ENCODE assay signal across 1 cellular context in genomic region chr20:45971675-45972499, GRCh38.
TF ChIP-seq lines count a peak whose summit lies in the region.

A gene with protein sequence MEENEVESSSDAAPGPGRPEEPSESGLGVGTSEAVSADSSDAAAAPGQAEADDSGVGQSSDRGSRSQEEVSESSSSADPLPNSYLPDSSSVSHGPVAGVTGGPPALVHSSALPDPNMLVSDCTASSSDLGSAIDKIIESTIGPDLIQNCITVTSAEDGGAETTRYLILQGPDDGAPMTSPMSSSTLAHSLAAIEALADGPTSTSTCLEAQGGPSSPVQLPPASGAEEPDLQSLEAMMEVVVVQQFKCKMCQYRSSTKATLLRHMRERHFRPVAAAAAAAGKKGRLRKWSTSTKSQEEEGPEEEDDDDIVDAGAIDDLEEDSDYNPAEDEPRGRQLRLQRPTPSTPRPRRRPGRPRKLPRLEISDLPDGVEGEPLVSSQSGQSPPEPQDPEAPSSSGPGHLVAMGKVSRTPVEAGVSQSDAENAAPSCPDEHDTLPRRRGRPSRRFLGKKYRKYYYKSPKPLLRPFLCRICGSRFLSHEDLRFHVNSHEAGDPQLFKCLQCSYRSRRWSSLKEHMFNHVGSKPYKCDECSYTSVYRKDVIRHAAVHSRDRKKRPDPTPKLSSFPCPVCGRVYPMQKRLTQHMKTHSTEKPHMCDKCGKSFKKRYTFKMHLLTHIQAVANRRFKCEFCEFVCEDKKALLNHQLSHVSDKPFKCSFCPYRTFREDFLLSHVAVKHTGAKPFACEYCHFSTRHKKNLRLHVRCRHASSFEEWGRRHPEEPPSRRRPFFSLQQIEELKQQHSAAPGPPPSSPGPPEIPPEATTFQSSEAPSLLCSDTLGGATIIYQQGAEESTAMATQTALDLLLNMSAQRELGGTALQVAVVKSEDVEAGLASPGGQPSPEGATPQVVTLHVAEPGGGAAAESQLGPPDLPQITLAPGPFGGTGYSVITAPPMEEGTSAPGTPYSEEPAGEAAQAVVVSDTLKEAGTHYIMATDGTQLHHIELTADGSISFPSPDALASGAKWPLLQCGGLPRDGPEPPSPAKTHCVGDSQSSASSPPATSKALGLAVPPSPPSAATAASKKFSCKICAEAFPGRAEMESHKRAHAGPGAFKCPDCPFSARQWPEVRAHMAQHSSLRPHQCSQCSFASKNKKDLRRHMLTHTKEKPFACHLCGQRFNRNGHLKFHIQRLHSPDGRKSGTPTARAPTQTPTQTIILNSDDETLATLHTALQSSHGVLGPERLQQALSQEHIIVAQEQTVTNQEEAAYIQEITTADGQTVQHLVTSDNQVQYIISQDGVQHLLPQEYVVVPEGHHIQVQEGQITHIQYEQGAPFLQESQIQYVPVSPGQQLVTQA (N-terminal part only) (minus strand): TSS chr20:45972203. CDS start chr20:45971410, 793 bp downstream.

TF ChIP-seq in HepG2, 621 proteins besides CTCF, POLR2A, EP300 and RAD21 (continued from another document and continues in another):
- TF ChIP-seq REXO4 (CRISPR knock-in tag; IDR thresholded peaks at IDR 0.05; ENCODE audit: borderline replicate concordance): no peak
- TF ChIP-seq HMGA1 (CRISPR knock-in tag; conservative IDR thresholded peaks at IDR 0.05): no peak
- TF ChIP-seq ARHGAP35 (CRISPR knock-in tag; IDR thresholded peaks at IDR 0.05; ENCODE audit: borderline replicate concordance): no peak; the same call in 1 of the 2 replicates
- TF ChIP-seq BRCA1 (CRISPR knock-in tag; IDR thresholded peaks at IDR 0.05): peak; percentile 84; the same call in 1 of the 2 replicates
- TF ChIP-seq ZSCAN25 (CRISPR knock-in tag; IDR thresholded peaks at IDR 0.05): no peak
- no peak; the same call in 1 of the 2 replicates for TF ChIP-seq RBAK (CRISPR knock-in tag; IDR thresholded peaks at IDR 0.05)
- TF ChIP-seq KDM5B (CRISPR knock-in tag; IDR thresholded peaks at IDR 0.05; ENCODE audit: borderline replicate concordance): peak; percentile 91
- TF ChIP-seq ZKSCAN1 (IDR thresholded peaks at IDR 0.05; ENCODE audit: low read length): peak; percentile 5; the same call in 1 of the 2 replicates
- TF ChIP-seq NRL (CRISPR knock-in tag; IDR thresholded peaks at IDR 0.05; ENCODE audit: borderline replicate concordance): peak; percentile 84; the same call in 1 of the 2 replicates
- TF ChIP-seq TBL1XR1 (IDR thresholded peaks at IDR 0.05; ENCODE audit: borderline replicate concordance, low read length, partially characterized antibody): peak; percentile 46
- no peak; the same call in 1 of the 2 replicates for TF ChIP-seq TERF1 (CRISPR knock-in tag; IDR thresholded peaks at IDR 0.05)
- TF ChIP-seq ZFY (CRISPR knock-in tag; IDR thresholded peaks at IDR 0.05): peak; percentile 94
- TF ChIP-seq DNMT1 (CRISPR knock-in tag; IDR thresholded peaks at IDR 0.05): peak; percentile 43; the same call in 1 of the 2 replicates
- peak; percentile 59; the same call in 1 of the 2 replicates for TF ChIP-seq ZMAT3 (CRISPR knock-in tag; conservative IDR thresholded peaks at IDR 0.05)
- TF ChIP-seq, protein P1, sequence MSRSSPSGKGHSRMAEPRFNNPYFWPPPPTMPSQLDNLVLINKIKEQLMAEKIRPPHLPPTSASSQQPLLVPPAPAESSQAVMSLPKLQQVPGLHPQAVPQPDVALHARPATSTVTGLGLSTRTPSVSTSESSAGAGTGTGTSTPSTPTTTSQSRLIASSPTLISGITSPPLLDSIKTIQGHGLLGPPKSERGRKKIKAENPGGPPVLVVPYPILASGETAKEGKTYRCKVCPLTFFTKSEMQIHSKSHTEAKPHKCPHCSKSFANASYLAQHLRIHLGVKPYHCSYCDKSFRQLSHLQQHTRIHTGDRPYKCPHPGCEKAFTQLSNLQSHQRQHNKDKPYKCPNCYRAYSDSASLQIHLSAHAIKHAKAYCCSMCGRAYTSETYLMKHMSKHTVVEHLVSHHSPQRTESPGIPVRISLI (CRISPR knock-in tag; IDR thresholded peaks at IDR 0.05; ENCODE audit: borderline replicate concordance): no peak
- TF ChIP-seq ZNF30 (CRISPR knock-in tag; IDR thresholded peaks at IDR 0.05): peak; percentile 53; the same call in 1 of the 2 replicates
- peak; percentile 19; the same call in 1 of the 2 replicates for TF ChIP-seq ZNF564 (CRISPR knock-in tag; IDR thresholded peaks at IDR 0.05)
- 0 out of 2 replicates have a peak, but pooled peaks have one; percentile 51 for TF ChIP-seq ONECUT2 (CRISPR knock-in tag; IDR thresholded peaks at IDR 0.05)
- peak in 1 of 2 experiments; percentile 71; a peak in 2 of 4 replicates for TF ChIP-seq NR2F1 (CRISPR knock-in tag; IDR thresholded peaks at IDR 0.05)
- peak; percentile 92 for TF ChIP-seq GABPB1 (CRISPR knock-in tag; IDR thresholded peaks at IDR 0.05)
- TF ChIP-seq, protein P2, sequence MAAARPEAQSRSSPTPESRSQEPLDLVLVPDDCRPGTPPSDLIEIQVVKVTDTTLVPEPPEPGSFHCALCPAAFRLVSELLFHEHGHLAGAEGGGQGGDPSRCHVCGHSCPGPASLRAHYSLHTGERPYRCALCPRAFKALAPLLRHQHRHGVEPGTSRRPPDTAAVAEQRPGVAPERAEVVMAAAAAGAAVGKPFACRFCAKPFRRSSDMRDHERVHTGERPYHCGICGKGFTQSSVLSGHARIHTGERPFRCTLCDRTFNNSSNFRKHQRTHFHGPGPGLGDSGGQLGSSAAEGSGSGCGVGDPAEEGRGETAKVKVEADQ (CRISPR knock-in tag; IDR thresholded peaks at IDR 0.05; ENCODE audit: borderline replicate concordance): peak; percentile 71
- TF ChIP-seq FOXP1 (IDR thresholded peaks at IDR 0.05): no peak
- peak; percentile 18; the same call in 1 of the 2 replicates for TF ChIP-seq FOXP1 (CRISPR knock-in tag; IDR thresholded peaks at IDR 0.05)
- TF ChIP-seq YEATS2 (CRISPR knock-in tag; IDR thresholded peaks at IDR 0.05; ENCODE audit: borderline replicate concordance): peak; percentile 98
- no peak for TF ChIP-seq FOXM1 (CRISPR knock-in tag; IDR thresholded peaks at IDR 0.05)
- no peak; the same call in 1 of the 2 replicates for TF ChIP-seq RORA (CRISPR knock-in tag; IDR thresholded peaks at IDR 0.05)
- TF ChIP-seq ARID2 (CRISPR knock-in tag; IDR thresholded peaks at IDR 0.05; ENCODE audit: borderline replicate concordance): no peak; the same call in 1 of the 2 replicates
- no peak for TF ChIP-seq PLRG1 (conservative IDR thresholded peaks at IDR 0.05)
- TF ChIP-seq, protein P3, sequence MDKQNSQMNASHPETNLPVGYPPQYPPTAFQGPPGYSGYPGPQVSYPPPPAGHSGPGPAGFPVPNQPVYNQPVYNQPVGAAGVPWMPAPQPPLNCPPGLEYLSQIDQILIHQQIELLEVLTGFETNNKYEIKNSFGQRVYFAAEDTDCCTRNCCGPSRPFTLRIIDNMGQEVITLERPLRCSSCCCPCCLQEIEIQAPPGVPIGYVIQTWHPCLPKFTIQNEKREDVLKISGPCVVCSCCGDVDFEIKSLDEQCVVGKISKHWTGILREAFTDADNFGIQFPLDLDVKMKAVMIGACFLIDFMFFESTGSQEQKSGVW (CRISPR knock-in tag; IDR thresholded peaks at IDR 0.05; ENCODE audit: borderline replicate concordance): no peak
- TF ChIP-seq NFKB2 (CRISPR knock-in tag; IDR thresholded peaks at IDR 0.05; ENCODE audit: borderline replicate concordance): peak; percentile 73; the same call in 1 of the 2 replicates
- TF ChIP-seq ZNF350 (CRISPR knock-in tag; IDR thresholded peaks at IDR 0.05; ENCODE audit: borderline replicate concordance, low read depth): peak; percentile 99
- peak; percentile 15; the same call in 1 of the 2 replicates for TF ChIP-seq WIZ (CRISPR knock-in tag; IDR thresholded peaks at IDR 0.05)
- TF ChIP-seq CC2D1A (CRISPR knock-in tag; IDR thresholded peaks at IDR 0.05): no peak
- TF ChIP-seq ZNF329 (CRISPR knock-in tag; IDR thresholded peaks at IDR 0.05; ENCODE audit: low read depth): no peak; the same call in 1 of the 2 replicates
- TF ChIP-seq, protein P4, sequence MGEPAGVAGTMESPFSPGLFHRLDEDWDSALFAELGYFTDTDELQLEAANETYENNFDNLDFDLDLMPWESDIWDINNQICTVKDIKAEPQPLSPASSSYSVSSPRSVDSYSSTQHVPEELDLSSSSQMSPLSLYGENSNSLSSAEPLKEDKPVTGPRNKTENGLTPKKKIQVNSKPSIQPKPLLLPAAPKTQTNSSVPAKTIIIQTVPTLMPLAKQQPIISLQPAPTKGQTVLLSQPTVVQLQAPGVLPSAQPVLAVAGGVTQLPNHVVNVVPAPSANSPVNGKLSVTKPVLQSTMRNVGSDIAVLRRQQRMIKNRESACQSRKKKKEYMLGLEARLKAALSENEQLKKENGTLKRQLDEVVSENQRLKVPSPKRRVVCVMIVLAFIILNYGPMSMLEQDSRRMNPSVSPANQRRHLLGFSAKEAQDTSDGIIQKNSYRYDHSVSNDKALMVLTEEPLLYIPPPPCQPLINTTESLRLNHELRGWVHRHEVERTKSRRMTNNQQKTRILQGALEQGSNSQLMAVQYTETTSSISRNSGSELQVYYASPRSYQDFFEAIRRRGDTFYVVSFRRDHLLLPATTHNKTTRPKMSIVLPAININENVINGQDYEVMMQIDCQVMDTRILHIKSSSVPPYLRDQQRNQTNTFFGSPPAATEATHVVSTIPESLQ (CRISPR knock-in tag; conservative IDR thresholded peaks at IDR 0.05): no peak; the same call in 1 of the 2 replicates
- TF ChIP-seq PAWR (CRISPR knock-in tag; IDR thresholded peaks at IDR 0.05; ENCODE audit: borderline replicate concordance): no peak
- peak; percentile 65; the same call in 1 of the 2 replicates for TF ChIP-seq CBX5 (CRISPR knock-in tag; IDR thresholded peaks at IDR 0.05; ENCODE audit: borderline replicate concordance)
- TF ChIP-seq, protein P5, sequence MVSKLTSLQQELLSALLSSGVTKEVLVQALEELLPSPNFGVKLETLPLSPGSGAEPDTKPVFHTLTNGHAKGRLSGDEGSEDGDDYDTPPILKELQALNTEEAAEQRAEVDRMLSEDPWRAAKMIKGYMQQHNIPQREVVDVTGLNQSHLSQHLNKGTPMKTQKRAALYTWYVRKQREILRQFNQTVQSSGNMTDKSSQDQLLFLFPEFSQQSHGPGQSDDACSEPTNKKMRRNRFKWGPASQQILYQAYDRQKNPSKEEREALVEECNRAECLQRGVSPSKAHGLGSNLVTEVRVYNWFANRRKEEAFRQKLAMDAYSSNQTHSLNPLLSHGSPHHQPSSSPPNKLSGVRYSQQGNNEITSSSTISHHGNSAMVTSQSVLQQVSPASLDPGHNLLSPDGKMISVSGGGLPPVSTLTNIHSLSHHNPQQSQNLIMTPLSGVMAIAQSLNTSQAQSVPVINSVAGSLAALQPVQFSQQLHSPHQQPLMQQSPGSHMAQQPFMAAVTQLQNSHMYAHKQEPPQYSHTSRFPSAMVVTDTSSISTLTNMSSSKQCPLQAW (CRISPR knock-in tag; IDR thresholded peaks at IDR 0.05): peak; percentile 87
- TF ChIP-seq IRF1 (CRISPR knock-in tag; IDR thresholded peaks at IDR 0.05; ENCODE audit: low read depth): 0 out of 2 replicates have a peak, but pooled peaks have one; percentile 70
- peak; percentile 69; the same call in 1 of the 2 replicates for TF ChIP-seq SIN3A (IDR thresholded peaks at IDR 0.05; ENCODE audit: borderline replicate concordance, low read depth, low read length)
- TF ChIP-seq NR2F2 (IDR thresholded peaks at IDR 0.05; ENCODE audit: borderline replicate concordance, low read depth): peak; percentile 9; the same call in 1 of the 2 replicates
- TF ChIP-seq ZSCAN12 (CRISPR knock-in tag; IDR thresholded peaks at IDR 0.05): 0 out of 2 replicates have a peak, but pooled peaks have one; percentile 56
- TF ChIP-seq SP140L (CRISPR knock-in tag; IDR thresholded peaks at IDR 0.05; ENCODE audit: borderline replicate concordance): peak; percentile 21; the same call in 1 of the 2 replicates
- peak; percentile 72 for TF ChIP-seq POGZ (CRISPR knock-in tag; IDR thresholded peaks at IDR 0.05)
- TF ChIP-seq, protein P6, sequence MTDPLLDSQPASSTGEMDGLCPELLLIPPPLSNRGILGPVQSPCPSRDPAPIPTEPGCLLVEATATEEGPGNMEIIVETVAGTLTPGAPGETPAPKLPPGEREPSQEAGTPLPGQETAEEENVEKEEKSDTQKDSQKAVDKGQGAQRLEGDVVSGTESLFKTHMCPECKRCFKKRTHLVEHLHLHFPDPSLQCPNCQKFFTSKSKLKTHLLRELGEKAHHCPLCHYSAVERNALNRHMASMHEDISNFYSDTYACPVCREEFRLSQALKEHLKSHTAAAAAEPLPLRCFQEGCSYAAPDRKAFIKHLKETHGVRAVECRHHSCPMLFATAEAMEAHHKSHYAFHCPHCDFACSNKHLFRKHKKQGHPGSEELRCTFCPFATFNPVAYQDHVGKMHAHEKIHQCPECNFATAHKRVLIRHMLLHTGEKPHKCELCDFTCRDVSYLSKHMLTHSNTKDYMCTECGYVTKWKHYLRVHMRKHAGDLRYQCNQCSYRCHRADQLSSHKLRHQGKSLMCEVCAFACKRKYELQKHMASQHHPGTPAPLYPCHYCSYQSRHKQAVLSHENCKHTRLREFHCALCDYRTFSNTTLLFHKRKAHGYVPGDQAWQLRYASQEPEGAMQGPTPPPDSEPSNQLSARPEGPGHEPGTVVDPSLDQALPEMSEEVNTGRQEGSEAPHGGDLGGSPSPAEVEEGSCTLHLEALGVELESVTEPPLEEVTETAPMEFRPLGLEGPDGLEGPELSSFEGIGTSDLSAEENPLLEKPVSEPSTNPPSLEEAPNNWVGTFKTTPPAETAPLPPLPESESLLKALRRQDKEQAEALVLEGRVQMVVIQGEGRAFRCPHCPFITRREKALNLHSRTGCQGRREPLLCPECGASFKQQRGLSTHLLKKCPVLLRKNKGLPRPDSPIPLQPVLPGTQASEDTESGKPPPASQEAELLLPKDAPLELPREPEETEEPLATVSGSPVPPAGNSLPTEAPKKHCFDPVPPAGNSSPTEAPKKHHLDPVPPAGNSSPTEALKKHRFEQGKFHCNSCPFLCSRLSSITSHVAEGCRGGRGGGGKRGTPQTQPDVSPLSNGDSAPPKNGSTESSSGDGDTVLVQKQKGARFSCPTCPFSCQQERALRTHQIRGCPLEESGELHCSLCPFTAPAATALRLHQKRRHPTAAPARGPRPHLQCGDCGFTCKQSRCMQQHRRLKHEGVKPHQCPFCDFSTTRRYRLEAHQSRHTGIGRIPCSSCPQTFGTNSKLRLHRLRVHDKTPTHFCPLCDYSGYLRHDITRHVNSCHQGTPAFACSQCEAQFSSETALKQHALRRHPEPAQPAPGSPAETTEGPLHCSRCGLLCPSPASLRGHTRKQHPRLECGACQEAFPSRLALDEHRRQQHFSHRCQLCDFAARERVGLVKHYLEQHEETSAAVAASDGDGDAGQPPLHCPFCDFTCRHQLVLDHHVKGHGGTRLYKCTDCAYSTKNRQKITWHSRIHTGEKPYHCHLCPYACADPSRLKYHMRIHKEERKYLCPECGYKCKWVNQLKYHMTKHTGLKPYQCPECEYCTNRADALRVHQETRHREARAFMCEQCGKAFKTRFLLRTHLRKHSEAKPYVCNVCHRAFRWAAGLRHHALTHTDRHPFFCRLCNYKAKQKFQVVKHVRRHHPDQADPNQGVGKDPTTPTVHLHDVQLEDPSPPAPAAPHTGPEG (CRISPR knock-in tag; IDR thresholded peaks at IDR 0.05): no peak
